Comparison of ENCODE assay signal across 19 cellular contexts in the genomic region with DNA sequence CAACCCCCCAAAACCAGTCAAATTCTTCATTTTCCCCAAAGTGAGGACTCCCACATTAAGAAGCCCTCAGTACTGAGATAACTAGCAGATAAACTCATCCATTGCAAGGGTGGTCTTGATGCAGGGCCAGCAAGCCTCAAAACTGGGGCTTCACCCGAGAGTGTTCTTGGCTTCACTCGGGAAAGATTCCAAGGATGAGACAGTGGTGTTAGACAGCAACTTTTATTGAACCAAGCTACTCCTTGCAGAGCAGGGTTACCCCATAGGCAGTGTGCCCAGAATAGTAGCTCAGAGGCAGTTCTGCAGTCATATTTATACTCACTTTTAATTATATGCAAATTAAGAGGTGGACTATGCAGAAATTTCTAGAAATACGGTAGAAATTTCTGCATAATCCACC. TPM values are rescaled to one million over a fixed set of nuclear protein-coding genes. Genes with fewer than 3 reads are reported as not detected.
DNase-seq lines count a peak whose midpoint lies in the region; ATAC-seq and TF ChIP-seq lines count a peak whose summit lies in the region.
"Had no signal": no experiment of that assay in that cellular context is flagged by ENCODE, and none has a peak within 500 bp of the region (broad histone marks: within the 10 kb centered on the region; RNA-seq: fewer than 3 reads in every experiment).

No MANE protein-coding gene starts in this region.

- H3K4me1 ChIP-seq in CD4-positive, CD25-positive, alpha-beta regulatory T cell (ENCODE audit: control insufficient read depth, insufficient read depth, low read length, poor library complexity, severe bottlenecking): peaks cover 31% of the 10 kb centered on the region

- TF ChIP-seq POLR2A in GM15510 (IDR thresholded peaks at IDR 0.05; ENCODE audit: borderline replicate concordance, extremely low read depth, insufficient read length): peak; percentile 47

- peaks cover 0 to 6% (median 0%) of the 10 kb centered on the region in 7 donors for H3K9me3 Mint-ChIP-seq in CD4-positive, CD25-positive, alpha-beta regulatory T cell
- peaks cover 9% of the 10 kb centered on the region for H3K9me3 Mint-ChIP-seq in activated B cell treated with CpG ODN at 0.5 μM for 24 hours
- H3K9me3 Mint-ChIP-seq in natural killer cell treated with Interleukin-12 subunit alpha and Interleukin-12 subunit beta and Interleukin-15 and Interleukin-18, amount 100 ng/mL, for 72 hours: peaks cover 5% of the 10 kb centered on the region

- POLR2A ChIA-PET in activated B cell treated with CpG ODN at 0.5 μM for 24 hours (lab: Charles Lee): interaction anchor here (1.0 to 6.3 kb wide), 14 partner anchors 12 to 223 kb away, joined by 4 to 360 read pairs (median 36); partner anchors contain the start of genes HLA-DQA1, HLA-DQB1, HLA-DRA and HLA-DRB1

- ATAC-seq in CD4-positive, CD25-positive, alpha-beta regulatory T cell (ENCODE audit: low read depth in 2 of 2): no peak
- ATAC-seq in activated B cell treated with CpG ODN at 0.5 μM for 24 hours (ENCODE audit: low read depth) (no peak), HG03108 (IDR thresholded peaks at IDR 0.05; ENCODE audit: unreplicated experiment) (no peak)
- ATAC-seq in natural killer cell treated with Interleukin-12 subunit alpha and Interleukin-12 subunit beta and Interleukin-15 and Interleukin-18, amount 100 ng/mL, for 72 hours: no peak
- ATAC-seq: PC-3 had no signal

- intact Hi-C loops in activated B cell treated with CpG ODN at 0.5 μM for 24 hours (cut with micrococcal nuclease): loop anchor here (5.0 to 10.0 kb wide), 2 partner anchors 351 to 1057 kb away; no protein-coding TSS in a partner anchor

- CTCF ChIA-PET in activated B cell treated with CpG ODN at 0.5 μM for 24 hours (lab: Charles Lee): interaction anchor here (0.6 to 1.9 kb wide), 6 partner anchors 25 to 188 kb away, joined by 3 to 6 read pairs (median 4); no protein-coding TSS in a partner anchor

- peaks cover 14 to 50% (median 39%) of the 10 kb centered on the region in 4 donors for H3K4me1 Mint-ChIP-seq in CD4-positive, CD25-positive, alpha-beta regulatory T cell
- peaks cover 71% of the 10 kb centered on the region for H3K4me1 Mint-ChIP-seq in activated B cell treated with CpG ODN at 0.5 μM for 24 hours
- H3K4me1 Mint-ChIP-seq in natural killer cell treated with Interleukin-12 subunit alpha and Interleukin-12 subunit beta and Interleukin-15 and Interleukin-18, amount 100 ng/mL, for 72 hours (ENCODE audit: low read depth in 2 of 2): peaks cover 41 to 51% of the 10 kb centered on the region in 2 donors

- peak overlapping the region in 1 of 4 donors; percentile 51 for H3K4me3 Mint-ChIP-seq in CD4-positive, CD25-positive, alpha-beta regulatory T cell
- H3K4me3 Mint-ChIP-seq in activated B cell treated with CpG ODN at 0.5 μM for 24 hours: no peak overlapping the region
- peak overlapping the region; percentile 43 for H3K4me3 Mint-ChIP-seq in natural killer cell treated with Interleukin-12 subunit alpha and Interleukin-12 subunit beta and Interleukin-15 and Interleukin-18, amount 100 ng/mL, for 72 hours

- H3K27me3 ChIP-seq in CD4-positive, CD25-positive, alpha-beta regulatory T cell (ENCODE audit: control insufficient read depth, insufficient read depth, low read length): no peaks in the 10 kb centered on the region

- no peak for TF ChIP-seq CTCF in activated B cell treated with CpG ODN at 0.5 μM for 24 hours (IDR thresholded peaks at IDR 0.05)

- H3K36me3 Mint-ChIP-seq in CD4-positive, CD25-positive, alpha-beta regulatory T cell: no peaks in the 10 kb centered on the region
- peaks cover 13% of the 10 kb centered on the region for H3K36me3 Mint-ChIP-seq in activated B cell treated with CpG ODN at 0.5 μM for 24 hours (ENCODE audit: low read depth)
- H3K36me3 Mint-ChIP-seq in natural killer cell treated with Interleukin-12 subunit alpha and Interleukin-12 subunit beta and Interleukin-15 and Interleukin-18, amount 100 ng/mL, for 72 hours: peaks cover 11% of the 10 kb centered on the region

- peak overlapping the region; percentile 98 for H3K27ac ChIP-seq in CD4-positive, CD25-positive, alpha-beta regulatory T cell (ENCODE audit: insufficient read depth, low read length, poor library complexity, severe bottlenecking)
- H3K27ac ChIP-seq: HL-60, RWPE1 had no signal

- no peak for DNase-seq in CD4-positive, CD25-positive, alpha-beta regulatory T cell
- DNase-seq in activated B cell treated with CpG ODN at 0.5 μM for 24 hours (no peak), mucosa of gallbladder (ENCODE audit: low spot score) (no peak), DMS 273 (lab: John Stamatoyannopoulos, UW; ENCODE audit: unreplicated experiment) (no peak), NCI-H2227 treated with DMSO at 0.1 percent for 48 hours (lab: John Stamatoyannopoulos, UW) (no peak)
- DNase-seq in natural killer cell treated with Interleukin-12 subunit alpha and Interleukin-12 subunit beta and Interleukin-15 and Interleukin-18, amount 100 ng/mL, for 72 hours (ENCODE audit: low spot score): no peak
- DNase-seq: IMR-90, NCI-H1105, NCI-H1694, NCI-H510A treated with DMSO at 0.1 percent for 48 hours, NCI-H82, PC-3, T-helper 1 cell had no signal

- H3K36me3 ChIP-seq in CD4-positive, CD25-positive, alpha-beta regulatory T cell (ENCODE audit: control insufficient read depth, insufficient read depth, low read length): no peaks in the 10 kb centered on the region

- no peaks in the 10 kb centered on the region for H3K9me3 ChIP-seq in CD4-positive, CD25-positive, alpha-beta regulatory T cell (ENCODE audit: control insufficient read depth in 2 of 2, low read length in 2 of 2)

- H3K27ac Mint-ChIP-seq in CD4-positive, CD25-positive, alpha-beta regulatory T cell: peak overlapping the region in 1 of 3 donors; percentile 98
- H3K27ac Mint-ChIP-seq in activated B cell treated with CpG ODN at 0.5 μM for 24 hours: peak overlapping the region; percentile 100
- H3K27ac Mint-ChIP-seq in natural killer cell treated with Interleukin-12 subunit alpha and Interleukin-12 subunit beta and Interleukin-15 and Interleukin-18, amount 100 ng/mL, for 72 hours: peak overlapping the region; percentile 95

- no peaks in the 10 kb centered on the region for H3K27me3 Mint-ChIP-seq in CD4-positive, CD25-positive, alpha-beta regulatory T cell
- H3K27me3 Mint-ChIP-seq in activated B cell treated with CpG ODN at 0.5 μM for 24 hours: no peaks in the 10 kb centered on the region
- no peaks in the 10 kb centered on the region for H3K27me3 Mint-ChIP-seq in natural killer cell treated with Interleukin-12 subunit alpha and Interleukin-12 subunit beta and Interleukin-15 and Interleukin-18, amount 100 ng/mL, for 72 hours

- H3K4me3 ChIP-seq in CD4-positive, CD25-positive, alpha-beta regulatory T cell (ENCODE audit: low read depth, low read length): no peak overlapping the region

RNA-seq across cellular contexts. Expression of gene HLA-DQA1, which starts 15.8 kb away (rescaled TPM):
- 20.3 TPM for total RNA-seq in CD4-positive, CD25-positive, alpha-beta regulatory T cell
- polyA plus RNA-seq in CD4-positive, CD25-positive, alpha-beta regulatory T cell: 10 to 100 TPM in 3 of 4 donors, 1 to 10 TPM in 1; 4.2 to 86.7 (median 21.8) TPM
- total RNA-seq in activated B cell treated with CpG ODN at 0.5 μM for 24 hours (628 and 664 TPM in 2 replicates), mucosa of gallbladder (38.8 TPM)
- total RNA-seq in natural killer cell treated with Interleukin-12 subunit alpha and Interleukin-12 subunit beta and Interleukin-15 and Interleukin-18, amount 100 ng/mL, for 72 hours: 10 to 100 TPM in 1 of 2 donors, 1 to 10 TPM in 1; 7.8 to 92.0 TPM
- total RNA-seq: HT1080, IMR-90, LHCN-M2, PC-3 had no signal
- polyA plus RNA-seq: IMR-90 had no signal

RNA-seq across cellular contexts. Expression of gene HLA-DRB1, which starts 31.7 kb away (rescaled TPM):
- total RNA-seq in CD4-positive, CD25-positive, alpha-beta regulatory T cell: 186 TPM
- polyA plus RNA-seq in CD4-positive, CD25-positive, alpha-beta regulatory T cell: 100 to 1,000 TPM in 3 of 4 donors, 10 to 100 TPM in 1; 95.6 to 306 (median 262) TPM
- total RNA-seq in activated B cell treated with CpG ODN at 0.5 μM for 24 hours (621 and 630 TPM in 2 replicates), mucosa of gallbladder (174 TPM)
- 100 to 1,000 TPM in 1 of 2 donors, 10 to 100 TPM in 1; 69.9 to 117 TPM for total RNA-seq in natural killer cell treated with Interleukin-12 subunit alpha and Interleukin-12 subunit beta and Interleukin-15 and Interleukin-18, amount 100 ng/mL, for 72 hours
- total RNA-seq: HT1080, IMR-90, PC-3 had no signal
- polyA plus RNA-seq: IMR-90 had no signal

RNA-seq across cellular contexts. Expression of gene HLA-DQB1, which starts 45.1 kb away (rescaled TPM):
- 204 TPM for total RNA-seq in CD4-positive, CD25-positive, alpha-beta regulatory T cell
- polyA plus RNA-seq in CD4-positive, CD25-positive, alpha-beta regulatory T cell: 100 to 1,000 TPM in 2 of 4 donors, 10 to 100 TPM in 1, 1 to 10 TPM in 1; 6.1 to 234 (median 99.9) TPM
- total RNA-seq in activated B cell treated with CpG ODN at 0.5 μM for 24 hours: 262 and 310 TPM in 2 replicates
- 10 to 100 TPM; 21.0 to 48.6 TPM for total RNA-seq in natural killer cell treated with Interleukin-12 subunit alpha and Interleukin-12 subunit beta and Interleukin-15 and Interleukin-18, amount 100 ng/mL, for 72 hours
- total RNA-seq in mucosa of gallbladder: 23.2 TPM
- total RNA-seq: HT1080, IMR-90, LHCN-M2, PC-3 had no signal
- polyA plus RNA-seq: IMR-90 had no signal
